8 cellular contexts compared by ENCODE assay signal in genomic region chr6:137044366-137045220, GRCh38. TPM values are rescaled to one million over a fixed set of nuclear protein-coding genes. Genes with fewer than 3 reads are reported as not detected.
DNase-seq lines count a peak whose midpoint lies in the region; ATAC-seq and TF ChIP-seq lines count a peak whose summit lies in the region.

IL20RA (minus strand) TSS chr6:137044965; CDS start chr6:137044728, 237 bp downstream.

- H3K9me3 ChIP-seq in HUES48 (ENCODE audit: control insufficient read depth, insufficient read depth, low read length): no peaks in the 10 kb centered on the region
- H3K9me3 ChIP-seq in adrenal gland (replicated peaks in 1 of 3): no peaks in the 10 kb centered on the region

- no peaks in the 10 kb centered on the region for H3K36me3 ChIP-seq in HUES48 (ENCODE audit: control insufficient read depth, insufficient read depth, low read length)
- no peaks in the 10 kb centered on the region for H3K36me3 ChIP-seq in adrenal gland (replicated peaks in 1 of 2)

- peak within 1 kb of the TSS; percentile 48; the same call in 1 of the 2 replicates for H3K9ac ChIP-seq in HUES48 (ENCODE audit: low read depth, low read length)

- DNase-seq in EL: peak; percentile 24
- DNase-seq in adrenal gland: peak; percentile 61 to 75 (median 68)
- DNase-seq in hypothalamus (lab: John Stamatoyannopoulos, UW): peak in 28 of 51 donors; percentile 1 to 53 (median 19)
- DNase-seq in retina: peak; percentile 72
- DNase-seq in CD1c-positive myeloid dendritic cell (ENCODE audit: extremely low spot score): no peak

- no peak for ATAC-seq in HG02623 (IDR thresholded peaks at IDR 0.05; ENCODE audit: unreplicated experiment)
- ATAC-seq in GM21367 (IDR thresholded peaks at IDR 0.05; ENCODE audit: unreplicated experiment): no peak

- intact Hi-C loops in adrenal gland (cut with DNase I): no loop called here

- H3K27me3 ChIP-seq in HUES48 (ENCODE audit: control insufficient read depth, insufficient read depth, low read length): peaks cover 51% of the 10 kb centered on the region
- H3K27me3 ChIP-seq in adrenal gland: no peaks in the 10 kb centered on the region

- peak within 1 kb of the TSS; percentile 79 for H3K4me3 ChIP-seq in HUES48 (ENCODE audit: low read depth, low read length)
- peak within 1 kb of the TSS; percentile 45 to 86 (median 82) for H3K4me3 ChIP-seq in adrenal gland

- 9 to 46% (median 21%) methylated on average over 7 to 83 of the region's 83 CpGs for WGBS in adrenal gland, 4 donors

- H3K27ac ChIP-seq in HUES48 (ENCODE audit: low read depth, low read length) (no peak within 1 kb of the TSS), adrenal gland (peak within 1 kb of the TSS; percentile 8 to 93 (median 91))

- TF ChIP-seq CTCF in adrenal gland (IDR thresholded peaks at IDR 0.05): peak in 2 of 6 experiments; percentile 5 to 32

- H3K4me1 ChIP-seq in HUES48 (ENCODE audit: control insufficient read depth, insufficient read depth, low read length) (no peaks in the 10 kb centered on the region), adrenal gland (replicated peaks in 1 of 2) (peaks cover 0 to 9% of the 10 kb centered on the region in 2 donors)

- peak; percentile 23 to 41 for TF ChIP-seq POLR2A in adrenal gland (IDR thresholded peaks at IDR 0.05)

RNA-seq across cellular contexts. Expression of gene IL20RA, which starts in this region (rescaled TPM):
- 10 to 100 TPM in 7 of 8 donors, 1 to 10 TPM in 1; 8.8 to 23.5 (median 17.9) TPM for total RNA-seq in adrenal gland
- polyA plus RNA-seq in adrenal gland: 1 to 10 TPM; 6.6 to 8.2 (median 8.1) TPM
